19 cellular contexts compared by ENCODE assay signal in genomic region chr11:63530021-63530420, GRCh38. TPM values are rescaled to one million over a fixed set of nuclear protein-coding genes. Genes with fewer than 3 reads are reported as not detected.
DNase-seq lines count a peak whose midpoint lies in the region; ATAC-seq and TF ChIP-seq lines count a peak whose summit lies in the region.
"Had no signal": no experiment of that assay in that cellular context is flagged by ENCODE, and none has a peak within 500 bp of the region (broad histone marks: within the 10 kb centered on the region; RNA-seq: fewer than 3 reads in every experiment).

No MANE protein-coding gene starts in this region.

- peaks cover 63% of the 10 kb centered on the region for H3K4me1 ChIP-seq in Caco-2
- peaks cover 45% of the 10 kb centered on the region for H3K4me1 ChIP-seq in iPS-18a (ENCODE audit: control insufficient read depth, low read depth, low read length)
- peaks cover 3 to 7% of the 10 kb centered on the region in 2 donors for H3K4me1 ChIP-seq in thyroid gland

- no peaks in the 10 kb centered on the region for H3K27me3 Mint-ChIP-seq in Caco-2 (ENCODE audit: insufficient read depth, unreplicated experiment)
- no peaks in the 10 kb centered on the region for H3K27me3 Mint-ChIP-seq in progenitor cell of endocrine pancreas
- H3K27me3 Mint-ChIP-seq: activated naive CD8-positive, alpha-beta T cell treated with anti-CD3 and anti-CD28 coated beads, Interleukin-2, amount 10 ng/mL, durations not matched to agents 7 days and 5 days had no signal

- intact Hi-C loops in Caco-2 (cut with micrococcal nuclease; ENCODE audit: unreplicated experiment), result loop anchor here (5.0 kb wide), 3 partner anchors 37 to 107 kb away; partner anchors contain the start of gene PLAAT5
- intact Hi-C loops in thyroid gland (cut with DNase I), result no loop called here

- no peaks in the 10 kb centered on the region for H3K9me3 ChIP-seq in Caco-2
- H3K9me3 ChIP-seq in iPS-18a (ENCODE audit: control insufficient read depth, low read depth, low read length), result no peaks in the 10 kb centered on the region
- H3K9me3 ChIP-seq in thyroid gland, result no peaks in the 10 kb centered on the region
- H3K9me3 ChIP-seq: right lobe of liver had no signal

- H3K9ac ChIP-seq in iPS-18a (ENCODE audit: low read length), result no peak overlapping the region

- peak overlapping the region; percentile 36 for H3K4me3 ChIP-seq in Caco-2 (ENCODE audit: low read depth, low read length)
- H3K4me3 ChIP-seq in iPS-18a (ENCODE audit: low read length), result no peak overlapping the region
- H3K4me3 ChIP-seq in thyroid gland (replicated peaks in 1 of 3), result no peak overlapping the region
- H3K4me3 ChIP-seq: cardiac muscle cell, right lobe of liver, SK-N-MC had no signal

- H3K9me3 Mint-ChIP-seq in Caco-2 (ENCODE audit: unreplicated experiment), result no peaks in the 10 kb centered on the region
- no peaks in the 10 kb centered on the region for H3K9me3 Mint-ChIP-seq in progenitor cell of endocrine pancreas (ENCODE audit: low read depth)

- no TSS peak for BruUV-seq in Caco-2 (replicated peaks; lab: Mats Ljungman, UMichigan)

- H3K36me3 Mint-ChIP-seq in Caco-2 (ENCODE audit: insufficient read depth, unreplicated experiment), result peaks cover 9% of the 10 kb centered on the region
- peaks cover 1% of the 10 kb centered on the region for H3K36me3 Mint-ChIP-seq in progenitor cell of endocrine pancreas (ENCODE audit: insufficient read depth)
- H3K36me3 Mint-ChIP-seq: activated naive CD8-positive, alpha-beta T cell treated with anti-CD3 and anti-CD28 coated beads, Interleukin-2, amount 10 ng/mL, durations not matched to agents 7 days and 5 days had no signal

- H3K4me3 Mint-ChIP-seq in Caco-2 (ENCODE audit: unreplicated experiment) (peak overlapping the region; percentile 78), progenitor cell of endocrine pancreas (ENCODE audit: low read depth) (peak overlapping the region; percentile 19)
- H3K4me3 Mint-ChIP-seq: activated naive CD8-positive, alpha-beta T cell treated with anti-CD3 and anti-CD28 coated beads, Interleukin-2, amount 10 ng/mL, durations not matched to agents 7 days and 5 days had no signal

- WGBS in thyroid gland, 2 donors, result 93 to 99% methylated on average over 2 of the region's 2 CpGs

- H3K27ac Mint-ChIP-seq in Caco-2 (ENCODE audit: unreplicated experiment), result peak overlapping the region; percentile 99
- H3K27ac Mint-ChIP-seq in progenitor cell of endocrine pancreas, result peak overlapping the region; percentile 96
- H3K27ac Mint-ChIP-seq: activated naive CD8-positive, alpha-beta T cell treated with anti-CD3 and anti-CD28 coated beads, Interleukin-2, amount 10 ng/mL, durations not matched to agents 7 days and 5 days had no signal

- TF ChIP-seq CTCF in Caco-2 (IDR thresholded peaks at IDR 0.05; ENCODE audit: insufficient read depth in 1 of 2, low read depth in 1 of 2, low read length in 1 of 2, severe bottlenecking in 1 of 2, unreplicated experiment in 1 of 2) (no peak), progenitor cell of endocrine pancreas (IDR thresholded peaks at IDR 0.05; ENCODE audit: unreplicated experiment) (no peak), thyroid gland (IDR thresholded peaks at IDR 0.05) (no peak)

- POLR2A ChIA-PET in Caco-2 (lab: Charles Lee), result interaction anchor here (1.1 kb wide), 1 partner anchor 143 kb away, joined by 5 read pairs; no protein-coding TSS in a partner anchor

- ATAC-seq in GM21786 (IDR thresholded peaks at IDR 0.05; ENCODE audit: unreplicated experiment) (no peak), GM19023 (IDR thresholded peaks at IDR 0.05; ENCODE audit: unreplicated experiment) (no peak), GM19452 (IDR thresholded peaks at IDR 0.05; ENCODE audit: unreplicated experiment) (no peak)
- ATAC-seq: Panc1, right lobe of liver had no signal

- no peak for DNase-seq in Caco-2
- DNase-seq in progenitor cell of endocrine pancreas (ENCODE audit: low spot score, unreplicated experiment), result no peak
- no peak for DNase-seq in thyroid gland
- DNase-seq: activated CD4-positive, alpha-beta T cell treated with anti-CD3 and anti-CD28 coated beads, Interleukin-2, amount 50 U/mL, for 1 hour; activated naive CD8-positive, alpha-beta T cell treated with anti-CD3 and anti-CD28 coated beads, Interleukin-2, amount 10 ng/mL, durations not matched to agents 7 days and 5 days; foreskin melanocyte; Kasumi-1; NCI-H1417 treated with DMSO at 0.1 percent for 48 hours; right lobe of liver; stimulated activated CD4-positive, alpha-beta T cell treated with anti-CD3 and anti-CD28 coated beads, Interleukin-2, amount 100 ng/mL, for 24 hours had no signal

- H3K4me1 Mint-ChIP-seq in Caco-2 (ENCODE audit: low read depth, unreplicated experiment) (peaks cover 53% of the 10 kb centered on the region), progenitor cell of endocrine pancreas (ENCODE audit: low read depth) (peaks cover 53% of the 10 kb centered on the region)

- H3K36me3 ChIP-seq in Caco-2 (ENCODE audit: control insufficient read depth, insufficient read depth, low read length), result no peaks in the 10 kb centered on the region
- no peaks in the 10 kb centered on the region for H3K36me3 ChIP-seq in iPS-18a (ENCODE audit: control insufficient read depth, low read depth, low read length)
- no peaks in the 10 kb centered on the region for H3K36me3 ChIP-seq in thyroid gland
- H3K36me3 ChIP-seq: cardiac muscle cell, right lobe of liver had no signal

- H3K27me3 ChIP-seq in Caco-2 (replicated peaks; ENCODE audit: control insufficient read depth, insufficient read depth, low read length) (no peaks in the 10 kb centered on the region), iPS-18a (ENCODE audit: control insufficient read depth, insufficient read depth, low read length) (no peaks in the 10 kb centered on the region), thyroid gland (no peaks in the 10 kb centered on the region)
- H3K27me3 ChIP-seq: right lobe of liver had no signal

- TF ChIP-seq POLR2A in thyroid gland (IDR thresholded peaks at IDR 0.05), result no peak

- peak overlapping the region; percentile 75 for H3K27ac ChIP-seq in angular gyrus (ENCODE audit: low read depth, low read length)
- peak overlapping the region; percentile 9 for H3K27ac ChIP-seq in iPS-18a (ENCODE audit: low read length)
- no peak overlapping the region for H3K27ac ChIP-seq in thyroid gland
- H3K27ac ChIP-seq: cardiac muscle cell, right lobe of liver, SK-N-MC had no signal

- CTCF ChIA-PET in Caco-2 (lab: Charles Lee), result no interaction called here

RNA-seq across cellular contexts. Expression of gene PLAAT4, which starts 6.6 kb away (rescaled TPM):
- total RNA-seq in Caco-2 (2022) (1.2 TPM in 2 replicates), progenitor cell of endocrine pancreas (0.42 TPM in 1 of 2 replicates, not detected in the other), thyroid gland (10 to 100 TPM; 23.5 to 53.6 (median 39.8) TPM)
- total RNA-seq: cardiac muscle cell had no signal

RNA-seq across cellular contexts. Expression of gene LGALS12, which starts 24.1 kb away (rescaled TPM):
- total RNA-seq in Caco-2 (2022), result not detected in 2 replicates
- total RNA-seq in progenitor cell of endocrine pancreas, result 2.3 and 2.4 TPM in 2 replicates
- total RNA-seq in thyroid gland, result under 1 TPM in 1 of 4 donors, not detected in 3; 0.94 TPM
- total RNA-seq: activated naive CD8-positive, alpha-beta T cell treated with anti-CD3 and anti-CD28 coated beads, Interleukin-2, amount 10 ng/mL, durations not matched to agents 7 days and 5 days; cardiac muscle cell had no signal

RNA-seq across cellular contexts. Expression of gene PLAAT2, which starts 33.2 kb away (rescaled TPM):
- total RNA-seq in Caco-2 (2022) (1.2 TPM in 1 of 2 replicates, not detected in the other), progenitor cell of endocrine pancreas (not detected in 2 replicates), thyroid gland (1 to 10 TPM in 1 of 4 donors, not detected in 3; 1.4 TPM)
- total RNA-seq: cardiac muscle cell, subcutaneous adipose tissue had no signal

RNA-seq across cellular contexts. Expression of gene PLAAT5, which starts 39.1 kb away (rescaled TPM):
- total RNA-seq in Caco-2 (2022) (1.2 and 2.3 TPM in 2 replicates), progenitor cell of endocrine pancreas (27.1 and 32.6 TPM in 2 replicates), thyroid gland (1 to 10 TPM in 1 of 4 donors, under 1 TPM in 3; 0.34 to 1.1 (median 0.59) TPM)
- total RNA-seq: right lobe of liver had no signal

Comparison
In these comparisons a context has a peak if more than half of its experiments do, and no peak if none do; other contexts are left out.
1. H3K27ac ChIP-seq: peak in angular gyrus (single experiment) and iPS-18a (single experiment); none in thyroid gland (0 of 3).
2. RNA of gene PLAAT4, which starts 6.6 kb away (total RNA-seq): 23.5 to 53.6 TPM in thyroid gland; 1.2 TPM in Caco-2 and 0.42 TPM in progenitor cell of endocrine pancreas; every median in the first group is over 10 times any median in the second.